In the genomic region with DNA sequence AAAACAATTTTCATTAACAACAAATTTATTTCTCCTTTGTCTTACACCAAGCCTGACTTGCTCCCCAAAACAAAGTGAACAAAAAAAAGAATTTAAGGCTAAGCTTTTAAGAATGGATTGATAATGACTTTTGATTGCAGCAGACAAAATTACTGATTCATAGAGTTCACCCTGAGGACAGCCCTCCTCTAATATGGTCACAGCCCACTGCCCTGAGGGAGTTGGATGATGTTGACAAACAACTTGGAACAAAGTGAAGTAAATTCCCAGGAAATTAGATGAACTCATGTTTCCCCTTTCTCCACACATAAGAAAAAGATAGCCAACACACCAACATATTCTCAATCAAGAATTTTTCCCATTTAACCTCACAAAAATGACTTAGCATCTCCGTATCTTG, we compare ENCODE assay signal across 21 cellular contexts. TPM values are rescaled to one million over a fixed set of nuclear protein-coding genes. Genes with fewer than 3 reads are reported as not detected.
"Had no signal": no experiment of that assay in that cellular context is flagged by ENCODE, and none has a peak within 500 bp of the region (broad histone marks: within the 10 kb centered on the region; RNA-seq: fewer than 3 reads in every experiment).

No MANE protein-coding gene starts in this region.

- H3K9me3 ChIP-seq: esophagus muscularis mucosa, mucosa of descending colon, neutrophil, pancreas, thyroid gland had no signal

- H3K4me1 ChIP-seq: esophagus muscularis mucosa, pancreas, thyroid gland had no signal

- DNase-seq: dermis blood vessel endothelial cell; effector memory CD4-positive, alpha-beta T cell; head of caudate nucleus; kidney; mucosa of descending colon; naive B cell; pancreas; right lobe of liver; small intestine; stimulated activated CD4-positive, alpha-beta T cell treated with anti-CD3 and anti-CD28 coated beads, Interleukin-12 subunit alpha, Interleukin-12 subunit beta, amount 100 ng/mL, for 4 hours; stimulated activated CD4-positive, alpha-beta T cell treated with anti-CD3 and anti-CD28 coated beads, Interleukin-4, amount 100 ng/mL, for 1 hour; stimulated activated CD8-positive, alpha-beta memory T cell treated with anti-CD3 and anti-CD28 coated beads, Interleukin-4, amount 100 ng/mL, for 48 hours; stimulated activated naive CD4-positive, alpha-beta T cell; thyroid gland had no signal

- H3K27me3 ChIP-seq: right lobe of liver, thyroid gland had no signal

- ATAC-seq: left lobe of liver; mucosa of descending colon; natural killer cell treated with Interleukin-12 subunit alpha and Interleukin-12 subunit beta and Interleukin-15 and Interleukin-18, amount 100 ng/mL, for 72 hours; pancreas; right lobe of liver had no signal

- H3K36me3 ChIP-seq: esophagus muscularis mucosa, neutrophil, pancreas, right lobe of liver, thyroid gland had no signal

- H3K4me3 ChIP-seq: coronary artery, esophagus muscularis mucosa, lung, mucosa of descending colon, pancreas, right lobe of liver, thyroid gland had no signal

- H3K27ac ChIP-seq: coronary artery, esophagus muscularis mucosa, neutrophil, pancreas, right lobe of liver, thyroid gland had no signal

RNA-seq across cellular contexts. Expression of a gene that starts 7.7 kb away (rescaled TPM):
- total RNA-seq: endothelial cell of umbilical vein; natural killer cell treated with Interleukin-12 subunit alpha and Interleukin-12 subunit beta and Interleukin-15 and Interleukin-18, amount 100 ng/mL, for 72 hours had no signal
- polyA plus RNA-seq: endothelial cell of umbilical vein had no signal
